Comparison of ENCODE assay signal across 14 cellular contexts in genomic region chr10:78925800-78926319, GRCh38.
DNase-seq lines count a peak whose midpoint lies in the region; ATAC-seq and TF ChIP-seq lines count a peak whose summit lies in the region.
"Had no signal": no experiment of that assay in that cellular context is flagged by ENCODE, and none has a peak within 500 bp of the region (broad histone marks: within the 10 kb centered on the region; RNA-seq: fewer than 3 reads in every experiment).

No MANE protein-coding gene starts in this region.

- intact Hi-C loops in mammary epithelial cell (cut with micrococcal nuclease) = loop anchor here (2.0 to 5.0 kb wide), 2 partner anchors 145 to 271 kb away; no protein-coding TSS in a partner anchor

- peaks cover 23% of the 10 kb centered on the region for H3K4me1 ChIP-seq in mammary epithelial cell (ENCODE audit: insufficient read depth, low read length)
- H3K4me1 ChIP-seq: Caco-2, parathyroid adenoma had no signal

- no peak overlapping the region for H3K9ac ChIP-seq in mammary epithelial cell (ENCODE audit: insufficient read depth, low read length)
- H3K9ac ChIP-seq: parathyroid adenoma had no signal

- BruUV-seq in mammary epithelial cell (replicated peaks; lab: Mats Ljungman, UMichigan) = no TSS peak

- CTCF ChIA-PET in mammary epithelial cell (lab: Charles Lee; ENCODE audit: low non-redundant PET) = no interaction called here

- peak; percentile 86 for DNase-seq in Daoy (ENCODE audit: low read depth)
- DNase-seq in NB4 (ENCODE audit: low read depth) = peak; percentile 83
- peak; percentile 97 for DNase-seq in mammary epithelial cell
- DNase-seq in omental fat pad (ENCODE audit: low spot score) = no peak
- no peak for DNase-seq in NCI-H187 treated with DMSO at 0.1 percent for 48 hours (lab: John Stamatoyannopoulos, UW)
- DNase-seq in NCI-H2029 treated with DMSO at 0.1 percent for 48 hours (lab: John Stamatoyannopoulos, UW) = no peak
- no peak for DNase-seq in NCI-H2171 (lab: John Stamatoyannopoulos, UW)
- DNase-seq: activated CD4-positive, alpha-beta T cell treated with anti-CD3 and anti-CD28 coated beads for 36 hours; activated naive CD8-positive, alpha-beta T cell treated with anti-CD3 and anti-CD28 coated beads for 36 hours; Caco-2; left ventricle myocardium inferior; NCI-H1105 had no signal

- ATAC-seq in omental fat pad (ENCODE audit: low FRiP score) = peak; percentile 96
- ATAC-seq in GM18505 (IDR thresholded peaks at IDR 0.05; ENCODE audit: unreplicated experiment) = no peak
- ATAC-seq: activated CD4-positive, alpha-beta T cell treated with anti-CD3 and anti-CD28 coated beads for 36 hours had no signal

- H3K4me2 ChIP-seq in mammary epithelial cell (ENCODE audit: insufficient read depth, low read depth, low read length) = no peak overlapping the region

- no peak overlapping the region for H3K27ac ChIP-seq in mammary epithelial cell (ENCODE audit: insufficient read depth, low read depth, low read length)
- H3K27ac ChIP-seq: left ventricle myocardium inferior, parathyroid adenoma had no signal

- dilution Hi-C loops in mammary epithelial cell (cut with HindIII; ENCODE audit: low sequenced_read_pairs) = loop anchor here (5.0 kb wide), 1 partner anchor 49 kb away; no protein-coding TSS in a partner anchor

- no peaks in the 10 kb centered on the region for H3K79me2 ChIP-seq in mammary epithelial cell (ENCODE audit: insufficient read depth, low read length)
- H3K79me2 ChIP-seq: parathyroid adenoma had no signal

- H4K20me1 ChIP-seq in mammary epithelial cell (ENCODE audit: insufficient read depth, low read length) = no peaks in the 10 kb centered on the region

- no peak for TF ChIP-seq POLR2A in NB4 (IDR thresholded peaks at IDR 0.05; ENCODE audit: extremely low read depth, insufficient read length)
- no peak for TF ChIP-seq POLR2A in GM18505 (IDR thresholded peaks at IDR 0.05; ENCODE audit: borderline replicate concordance, extremely low read depth, insufficient read depth, insufficient read length)

- TF ChIP-seq CTCF in NB4 (IDR thresholded peaks at IDR 0.05; ENCODE audit: low read depth, low read length) = no peak
- no peak for TF ChIP-seq CTCF in mammary epithelial cell (conservative IDR thresholded peaks at IDR 0.05 in 1 of 2, IDR thresholded peaks at IDR 0.05 in 1 of 2; ENCODE audit: extremely low read depth in 1 of 2, insufficient read depth in 1 of 2, low read depth in 1 of 2, low read length in 2 of 2)
- no peak for TF ChIP-seq CTCF in omental fat pad (IDR thresholded peaks at IDR 0.05)

- 22% methylated on average over 6 of the region's 6 CpGs for WGBS in mammary epithelial cell (ENCODE audit: low coverage, missing lambda C conversion rate)

- no peaks in the 10 kb centered on the region for H3K36me3 ChIP-seq in mammary epithelial cell (ENCODE audit: insufficient read depth, low read length)
- H3K36me3 ChIP-seq: left ventricle myocardium inferior had no signal

- no peaks in the 10 kb centered on the region for H3K27me3 ChIP-seq in mammary epithelial cell (ENCODE audit: insufficient read depth, low read length)

- H3K9me3 ChIP-seq in mammary epithelial cell (replicated peaks; ENCODE audit: insufficient read depth, low read length) = no peaks in the 10 kb centered on the region
- H3K9me3 ChIP-seq: Caco-2, left ventricle myocardium inferior had no signal

- H3K4me3 ChIP-seq in NB4 (ENCODE audit: low read depth, low read length) = no peak overlapping the region
- no peak overlapping the region for H3K4me3 ChIP-seq in mammary epithelial cell (replicated peaks in 1 of 3; ENCODE audit: insufficient read depth in 1 of 3, low read depth in 2 of 3, low read length in 3 of 3)
- H3K4me3 ChIP-seq: left ventricle myocardium inferior had no signal

- no peak overlapping the region for H2AFZ ChIP-seq in mammary epithelial cell (ENCODE audit: low read depth, low read length)
- H2AFZ ChIP-seq: parathyroid adenoma had no signal

- in situ Hi-C loops in mammary epithelial cell (cut with MboI; ENCODE audit: low sequenced_read_pairs in 2 of 2) = no loop called here

Comparison
In these comparisons a context has a peak if more than half of its experiments do, and no peak if none do; other contexts are left out.
1. DNase-seq: peak in Daoy (single experiment), NB4 (single experiment) and mammary epithelial cell (single experiment); none in omental fat pad (single experiment), NCI-H187 treated with DMSO at 0.1 percent for 48 hours (single experiment), NCI-H2029 treated with DMSO at 0.1 percent for 48 hours (single experiment) and NCI-H2171 (single experiment).